Comparison of ENCODE assay signal across 8 cellular contexts in genomic region chr12:94149781-94150482, GRCh38. TPM values are rescaled to one million over a fixed set of nuclear protein-coding genes. Genes with fewer than 3 reads are reported as not detected.
DNase-seq lines count a peak whose midpoint lies in the region; ATAC-seq and TF ChIP-seq lines count a peak whose summit lies in the region.

No MANE protein-coding gene starts in this region.

- intact Hi-C loops in left cardiac atrium (cut with DNase I) (loop anchor here (10.0 kb wide), 2 partner anchors 135 to 315 kb away; no protein-coding TSS in a partner anchor), psoas muscle (cut with DNase I) (loop anchor here in 1 of 2 donors (5.0 to 10.0 kb wide), 2 partner anchors 285 to 382 kb away; no protein-coding TSS in a partner anchor)

- peak; percentile 1 for ATAC-seq in HG03175 (IDR thresholded peaks at IDR 0.05; ENCODE audit: unreplicated experiment)
- peak; percentile 5 to 16 for ATAC-seq in activated T-cell treated with anti-CD3 and anti-CD28 coated beads, Interleukin-2, amount 50 U/mL, for 72 hours (replicated peaks in 1 of 2)
- ATAC-seq in left cardiac atrium, result peak; percentile 40 to 57
- ATAC-seq in psoas muscle, result peak; percentile 21 to 42 (median 30)
- ATAC-seq in GM18498 (IDR thresholded peaks at IDR 0.05; ENCODE audit: unreplicated experiment), result no peak

- no peak overlapping the region for H3K27ac ChIP-seq in psoas muscle

- DNase-seq in stimulated activated CD4-positive, alpha-beta T cell treated with anti-CD3 and anti-CD28 coated beads, Interleukin-12 subunit alpha, Interleukin-12 subunit beta, amount 100 ng/mL, for 4 hours, result peak; percentile 17
- no peak for DNase-seq in stimulated activated CD4-positive, alpha-beta T cell treated with anti-CD3 and anti-CD28 coated beads, Interleukin-2, amount 100 ng/mL, for 48 hours
- peak; percentile 43 to 48 for DNase-seq in activated T-cell treated with anti-CD3 and anti-CD28 coated beads, Interleukin-2, amount 50 U/mL, for 72 hours
- DNase-seq in left cardiac atrium, result peak; percentile 40
- DNase-seq in psoas muscle, result peak; percentile 59 to 78
- DNase-seq in GM19238 (ENCODE audit: insufficient read length, low spot score), result no peak

- no peak for TF ChIP-seq CTCF in psoas muscle (IDR thresholded peaks at IDR 0.05)

- H3K36me3 ChIP-seq in psoas muscle (ENCODE audit: insufficient read depth in 1 of 2, low read depth in 1 of 2), result no peaks in the 10 kb centered on the region

- H3K36me3 Mint-ChIP-seq in activated T-cell treated with anti-CD3 and anti-CD28 coated beads, Interleukin-2, amount 50 U/mL, for 72 hours (ENCODE audit: insufficient read depth in 2 of 2), result peaks cover 2 to 3% of the 10 kb centered on the region in 2 donors

- H3K27ac Mint-ChIP-seq in activated T-cell treated with anti-CD3 and anti-CD28 coated beads, Interleukin-2, amount 50 U/mL, for 72 hours, result peak overlapping the region; percentile 32

- H3K4me3 ChIP-seq in psoas muscle, result peak overlapping the region; percentile 69

- no peaks in the 10 kb centered on the region for H3K9me3 ChIP-seq in psoas muscle

- H3K9me3 Mint-ChIP-seq in activated T-cell treated with anti-CD3 and anti-CD28 coated beads, Interleukin-2, amount 50 U/mL, for 72 hours, result no peaks in the 10 kb centered on the region

- peak overlapping the region; percentile 93 to 96 for H3K4me3 Mint-ChIP-seq in activated T-cell treated with anti-CD3 and anti-CD28 coated beads, Interleukin-2, amount 50 U/mL, for 72 hours

- H3K27me3 Mint-ChIP-seq in activated T-cell treated with anti-CD3 and anti-CD28 coated beads, Interleukin-2, amount 50 U/mL, for 72 hours (ENCODE audit: low read depth), result peaks cover 32% of the 10 kb centered on the region

- H3K4me1 Mint-ChIP-seq in activated T-cell treated with anti-CD3 and anti-CD28 coated beads, Interleukin-2, amount 50 U/mL, for 72 hours (ENCODE audit: low read depth), result peaks cover 26% of the 10 kb centered on the region

- 1 to 6% (median 2%) methylated on average over 38 to 58 of the region's 58 CpGs for WGBS in psoas muscle, 3 donors

- peaks cover 0 to 47% (median 13%) of the 10 kb centered on the region in 3 donors for H3K27me3 ChIP-seq in psoas muscle (ENCODE audit: insufficient read depth in 3 of 3, low read length in 2 of 3)

- no peaks in the 10 kb centered on the region for H3K4me1 ChIP-seq in psoas muscle

RNA-seq across cellular contexts. Expression of gene PLXNC1, which starts 1.6 kb away (rescaled TPM):
- total RNA-seq in activated T-cell treated with anti-CD3 and anti-CD28 coated beads, Interleukin-2, amount 50 U/mL, for 72 hours, result 10 to 100 TPM; 11.3 to 14.1 TPM
- total RNA-seq in left cardiac atrium, result 1 to 10 TPM; 3.2 to 4.1 TPM
- 1 to 10 TPM in 2 of 4 donors, under 1 TPM in 2; 0.52 to 4.0 (median 1.8) TPM for total RNA-seq in psoas muscle
- polyA plus RNA-seq in psoas muscle, result under 1 TPM; 0.18 to 0.51 (median 0.25) TPM

Comparison
In these comparisons a context has a peak if more than half of its experiments do, and no peak if none do; other contexts are left out.
1. DNase-seq: peak in stimulated activated CD4-positive, alpha-beta T cell treated with anti-CD3 and anti-CD28 coated beads, Interleukin-12 subunit alpha, Interleukin-12 subunit beta, amount 100 ng/mL, for 4 hours (single experiment), activated T-cell treated with anti-CD3 and anti-CD28 coated beads, Interleukin-2, amount 50 U/mL, for 72 hours (2 of 2), left cardiac atrium (single experiment) and psoas muscle (2 of 2); none in stimulated activated CD4-positive, alpha-beta T cell treated with anti-CD3 and anti-CD28 coated beads, Interleukin-2, amount 100 ng/mL, for 48 hours (0 of 2) and GM19238 (single experiment).